30 cellular contexts compared by ENCODE assay signal in genomic region chr7:1168422-1168821, GRCh38.
"Had no signal": no experiment of that assay in that cellular context is flagged by ENCODE, and none has a peak within 500 bp of the region (broad histone marks: within the 10 kb centered on the region; RNA-seq: fewer than 3 reads in every experiment).

No MANE protein-coding gene starts in this region.

- H3K9me3 Mint-ChIP-seq: activated CD4-positive, alpha-beta memory T cell treated with anti-CD3 and anti-CD28 coated beads, Interleukin-2, amount 10 ng/mL, durations not matched to agents 7 days and 5 days; activated naive CD4-positive, alpha-beta T cell treated with anti-CD3 and anti-CD28 coated beads, Interleukin-2, amount 50 U/mL, for 24 hours; activated T-helper 2 cell treated with anti-CD3 and anti-CD28 coated beads, Interferon-gamma antibody, Interleukin-2, Interleukin-4, amounts not matched to agents 10 μg/mL and 5 μg/mL and 100 μg/mL, durations not matched to agents 14 hours and 24 hours and 36 hours; T-cell had no signal

- H3K36me3 Mint-ChIP-seq: activated naive CD4-positive, alpha-beta T cell treated with anti-CD3 and anti-CD28 coated beads, Interleukin-2, amount 50 U/mL, for 24 hours; T-cell had no signal

- DNase-seq: activated CD4-positive, alpha-beta memory T cell treated with anti-CD3 and anti-CD28 coated beads, Interleukin-2, amount 10 ng/mL, durations not matched to agents 7 days and 5 days; activated CD4-positive, alpha-beta T cell treated with anti-CD3 and anti-CD28 coated beads for 1 hour; activated CD4-positive, alpha-beta T cell treated with anti-CD3 and anti-CD28 coated beads for 48 hours; activated CD4-positive, CD25-positive, alpha-beta regulatory T cell; activated CD8-positive, alpha-beta memory T cell treated with anti-CD3 and anti-CD28 coated beads for 24 hours; activated CD8-positive, alpha-beta memory T cell treated with anti-CD3 and anti-CD28 coated beads, Interleukin-2, amount 10 ng/mL, durations not matched to agents 7 days and 5 days; activated CD8-positive, alpha-beta memory T cell treated with anti-CD3 and anti-CD28 coated beads, Interleukin-2, amount 50 U/mL, for 48 hours; activated gamma-delta T cell; activated naive CD4-positive, alpha-beta T cell treated with Interleukin-2 at 50 U/mL for 16 hours; anterior cingulate cortex; brain microvascular endothelial cell; central memory CD4-positive, alpha-beta T cell; NCI-H1105; NCI-H1436; NCI-H1694; NCI-H1930; NCI-H2081 treated with DMSO at 0.1 percent for 48 hours; NCI-H345; NCI-H524 treated with DMSO at 0.1 percent for 48 hours; NK-92 treated with Interleukin-12 subunit alpha and Interleukin-12 subunit beta, amount 100 ng/mL, for 24 hours; PC-3; SIG-M5; T-cell; T1000; WERI-Rb-1 had no signal

- H3K4me3 Mint-ChIP-seq: activated naive CD4-positive, alpha-beta T cell treated with anti-CD3 and anti-CD28 coated beads, Interleukin-2, amount 50 U/mL, for 24 hours; T-cell had no signal

- H3K27me3 Mint-ChIP-seq: activated CD4-positive, alpha-beta memory T cell treated with anti-CD3 and anti-CD28 coated beads, Interleukin-2, amount 10 ng/mL, durations not matched to agents 7 days and 5 days; activated CD8-positive, alpha-beta memory T cell treated with anti-CD3 and anti-CD28 coated beads, Interleukin-2, amount 10 ng/mL, durations not matched to agents 7 days and 5 days; activated naive CD4-positive, alpha-beta T cell treated with anti-CD3 and anti-CD28 coated beads, Interleukin-2, amount 50 U/mL, for 24 hours; T-cell had no signal

- H3K27ac ChIP-seq: brain microvascular endothelial cell, RWPE1, WERI-Rb-1 had no signal

- H3K27me3 ChIP-seq: brain microvascular endothelial cell had no signal

- H3K27ac Mint-ChIP-seq: activated naive CD4-positive, alpha-beta T cell treated with anti-CD3 and anti-CD28 coated beads, Interleukin-2, amount 50 U/mL, for 24 hours; T-cell had no signal

- H3K36me3 ChIP-seq: brain microvascular endothelial cell, WERI-Rb-1 had no signal

- ATAC-seq: activated CD8-positive, alpha-beta memory T cell treated with anti-CD3 and anti-CD28 coated beads, Interleukin-2, amount 10 ng/mL, durations not matched to agents 7 days and 5 days; PC-3; Right ventricle myocardium inferior; SK-N-SH treated with all-trans-retinoic acid at 6 μM for 48 hours; T-cell had no signal
